In the genomic region with DNA sequence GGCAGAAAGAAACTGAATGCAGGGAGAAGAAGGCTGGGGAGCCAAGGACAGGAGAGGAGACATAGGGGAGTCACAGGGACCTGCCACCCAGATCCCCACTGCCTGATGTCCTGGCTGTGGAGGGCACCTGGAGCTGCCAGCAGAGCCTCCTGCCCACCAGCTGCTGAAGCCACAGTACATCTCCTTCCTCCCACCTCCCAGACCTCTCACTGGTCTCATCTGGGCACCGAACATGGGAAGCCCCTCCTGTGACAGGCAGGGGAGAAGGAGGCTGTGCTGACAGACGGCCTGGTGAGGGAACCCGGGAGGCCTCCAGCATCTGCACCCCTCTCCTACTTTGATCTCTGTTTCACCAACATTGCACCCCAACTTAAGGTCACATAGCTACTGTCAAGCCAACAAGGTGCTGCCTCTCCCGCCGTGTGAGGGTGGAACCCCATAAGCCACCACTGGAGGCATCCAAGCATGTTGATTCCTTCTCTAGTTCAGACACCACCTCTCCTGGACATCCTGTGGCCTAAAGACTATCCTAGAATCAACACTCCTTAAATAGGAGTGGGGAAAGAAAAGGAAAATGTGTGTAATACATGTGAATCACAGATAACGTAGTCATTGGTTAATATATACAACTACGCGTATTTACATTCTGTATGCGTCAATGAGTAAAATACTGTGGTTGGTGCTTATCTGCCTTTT, we compare ENCODE assay signal across 9 cellular contexts. TPM values are rescaled to one million over a fixed set of nuclear protein-coding genes. Genes with fewer than 3 reads are reported as not detected.
DNase-seq lines count a peak whose midpoint lies in the region; ATAC-seq and TF ChIP-seq lines count a peak whose summit lies in the region.
"Had no signal": no experiment of that assay in that cellular context is flagged by ENCODE, and none has a peak within 500 bp of the region (broad histone marks: within the 10 kb centered on the region; RNA-seq: fewer than 3 reads in every experiment).

No MANE protein-coding gene starts in this region.

- peaks cover 6% of the 10 kb centered on the region for H3K36me3 Mint-ChIP-seq in HFFc6 (ENCODE audit: low read depth)
- peaks cover 9% of the 10 kb centered on the region for H3K36me3 Mint-ChIP-seq in activated T-cell treated with anti-CD3 and anti-CD28 coated beads, Interleukin-2, amount 50 U/mL, for 4 hours (ENCODE audit: insufficient read depth)

- no peak for TF ChIP-seq RAD21 in liver (IDR thresholded peaks at IDR 0.05)

- POLR2A ChIA-PET in AG04450 (lab: Yijun Ruan, JAX), result interaction anchor here (3.2 kb wide), 1 partner anchor 22 kb away, joined by 13 read pairs; the partner anchor contains the start of gene CAPN10

- TF ChIP-seq CTCF in AG04450 (IDR thresholded peaks at IDR 0.05; ENCODE audit: low read depth, low read length), result peak; percentile 24; the same call in 1 of the 2 replicates
- TF ChIP-seq CTCF in HFFc6 (IDR thresholded peaks at IDR 0.05), result peak; percentile 28; the same call in 1 of the 2 replicates
- TF ChIP-seq CTCF in liver (IDR thresholded peaks at IDR 0.05; ENCODE audit: low read depth, low read length, missing input control), result no peak

- no peak for ATAC-seq in activated T-cell treated with anti-CD3 and anti-CD28 coated beads, Interleukin-2, amount 50 U/mL, for 4 hours
- no peak for ATAC-seq in GM19324 (IDR thresholded peaks at IDR 0.05; ENCODE audit: low FRiP score, unreplicated experiment)

- H3K9me3 ChIP-seq in AG04450 (ENCODE audit: control insufficient read depth, insufficient read depth, low read length) (no peaks in the 10 kb centered on the region; the same call in 1 of the 2 replicates), liver (ENCODE audit: control insufficient read depth in 4 of 4, low read length in 3 of 4) (no peaks in the 10 kb centered on the region)

- peaks cover 64% of the 10 kb centered on the region for H3K4me1 Mint-ChIP-seq in HFFc6 (ENCODE audit: low read depth)
- H3K4me1 Mint-ChIP-seq in activated T-cell treated with anti-CD3 and anti-CD28 coated beads, Interleukin-2, amount 50 U/mL, for 4 hours (ENCODE audit: low read depth), result peaks cover 72% of the 10 kb centered on the region

- H3K27ac ChIP-seq in AG04450 (ENCODE audit: low read depth, low read length) (peak overlapping the region; percentile 89), liver (ENCODE audit: low read depth in 1 of 2, low read length in 2 of 2) (peak overlapping the region; percentile 68 to 69)

- WGBS in liver, result 85% methylated on average over 9 of the region's 9 CpGs

- no peak for DNase-seq in AG04450 (ENCODE audit: low read depth, low spot score)
- DNase-seq in HFFc6, result peak; percentile 14
- DNase-seq in activated T-cell treated with anti-CD3 and anti-CD28 coated beads, Interleukin-2, amount 50 U/mL, for 4 hours, result peak; percentile 25
- no peak for DNase-seq in DMS114 treated with DMSO at 0.1 percent for 48 hours (lab: John Stamatoyannopoulos, UW; ENCODE audit: unreplicated experiment)
- no peak for DNase-seq in AG08395 (ENCODE audit: low spot score)
- no peak for DNase-seq in DMS79 treated with DMSO at 0.1 percent for 48 hours (lab: John Stamatoyannopoulos, UW)
- DNase-seq: NCI-H2029 treated with DMSO at 0.1 percent for 48 hours had no signal

- H3K36me3 ChIP-seq in liver (ENCODE audit: control insufficient read depth in 4 of 4, insufficient read depth in 3 of 4, low read depth in 1 of 4, low read length in 3 of 4), result no peaks in the 10 kb centered on the region

- H3K9ac ChIP-seq in liver (ENCODE audit: low read depth in 1 of 2, low read length in 2 of 2), result peak overlapping the region in 1 of 2 donors; percentile 20

- H3K27me3 ChIP-seq in AG04450 (ENCODE audit: control insufficient read depth, insufficient read depth, low read length) (no peaks in the 10 kb centered on the region), liver (ENCODE audit: control insufficient read depth in 4 of 4, insufficient read depth in 4 of 4, low read length in 3 of 4) (no peaks in the 10 kb centered on the region)

- CTCF ChIA-PET in AG04450 (lab: Charles Lee), result interaction anchor here (1.8 to 2.8 kb wide), 4 partner anchors 13 to 51 kb away, joined by 9 to 31 read pairs (median 20); partner anchors contain the start of gene CAPN10

- peaks cover 19 to 50% (median 37%) of the 10 kb centered on the region in 4 donors for H3K4me1 ChIP-seq in liver (ENCODE audit: control insufficient read depth in 4 of 4, insufficient read depth in 4 of 4, low read length in 3 of 4)

- H3K9me3 Mint-ChIP-seq in HFFc6, result no peaks in the 10 kb centered on the region
- no peaks in the 10 kb centered on the region for H3K9me3 Mint-ChIP-seq in activated T-cell treated with anti-CD3 and anti-CD28 coated beads, Interleukin-2, amount 50 U/mL, for 4 hours

- H3K27ac Mint-ChIP-seq in HFFc6, result no peak overlapping the region

- H3K4me3 Mint-ChIP-seq in HFFc6, result no peak overlapping the region
- peak overlapping the region; percentile 87 for H3K4me3 Mint-ChIP-seq in activated T-cell treated with anti-CD3 and anti-CD28 coated beads, Interleukin-2, amount 50 U/mL, for 4 hours

- no peak overlapping the region for H3K4me3 ChIP-seq in AG04450 (ENCODE audit: low read depth, low read length)
- no peak overlapping the region for H3K4me3 ChIP-seq in liver (ENCODE audit: low read depth in 1 of 3, low read length in 3 of 3)

- H3K27me3 Mint-ChIP-seq in HFFc6 (ENCODE audit: insufficient read depth), result peaks cover 2% of the 10 kb centered on the region; the same call in 1 of the 2 replicates
- H3K27me3 Mint-ChIP-seq in activated T-cell treated with anti-CD3 and anti-CD28 coated beads, Interleukin-2, amount 50 U/mL, for 4 hours (ENCODE audit: low read depth), result no peaks in the 10 kb centered on the region

TF ChIP-seq in liver, 16 proteins besides CTCF, POLR2A, EP300 and RAD21 (continues in another document):
- TF ChIP-seq ATF3 (IDR thresholded peaks at IDR 0.05) (no peak), TAF1 (conservative IDR thresholded peaks at IDR 0.05) (no peak), FOXA1 (IDR thresholded peaks at IDR 0.05) (no peak), RXRA (IDR thresholded peaks at IDR 0.05) (no peak), EGR1 (IDR thresholded peaks at IDR 0.05; ENCODE audit: low read depth in 2 of 2) (no peak), NR2F2 (IDR thresholded peaks at IDR 0.05) (no peak), SP1 (IDR thresholded peaks at IDR 0.05) (no peak), FOXA2 (IDR thresholded peaks at IDR 0.05) (no peak), HNF4G (IDR thresholded peaks at IDR 0.05) (no peak), YY1 (IDR thresholded peaks at IDR 0.05) (no peak), GABPA (IDR thresholded peaks at IDR 0.05 in 1 of 2, conservative IDR thresholded peaks at IDR 0.05 in 1 of 2) (no peak), JUND (IDR thresholded peaks at IDR 0.05) (no peak)
- TF ChIP-seq, protein P1, sequence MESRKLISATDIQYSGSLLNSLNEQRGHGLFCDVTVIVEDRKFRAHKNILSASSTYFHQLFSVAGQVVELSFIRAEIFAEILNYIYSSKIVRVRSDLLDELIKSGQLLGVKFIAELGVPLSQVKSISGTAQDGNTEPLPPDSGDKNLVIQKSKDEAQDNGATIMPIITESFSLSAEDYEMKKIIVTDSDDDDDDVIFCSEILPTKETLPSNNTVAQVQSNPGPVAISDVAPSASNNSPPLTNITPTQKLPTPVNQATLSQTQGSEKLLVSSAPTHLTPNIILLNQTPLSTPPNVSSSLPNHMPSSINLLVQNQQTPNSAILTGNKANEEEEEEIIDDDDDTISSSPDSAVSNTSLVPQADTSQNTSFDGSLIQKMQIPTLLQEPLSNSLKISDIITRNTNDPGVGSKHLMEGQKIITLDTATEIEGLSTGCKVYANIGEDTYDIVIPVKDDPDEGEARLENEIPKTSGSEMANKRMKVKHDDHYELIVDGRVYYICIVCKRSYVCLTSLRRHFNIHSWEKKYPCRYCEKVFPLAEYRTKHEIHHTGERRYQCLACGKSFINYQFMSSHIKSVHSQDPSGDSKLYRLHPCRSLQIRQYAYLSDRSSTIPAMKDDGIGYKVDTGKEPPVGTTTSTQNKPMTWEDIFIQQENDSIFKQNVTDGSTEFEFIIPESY (IDR thresholded peaks at IDR 0.05), result no peak
- TF ChIP-seq, protein P2, sequence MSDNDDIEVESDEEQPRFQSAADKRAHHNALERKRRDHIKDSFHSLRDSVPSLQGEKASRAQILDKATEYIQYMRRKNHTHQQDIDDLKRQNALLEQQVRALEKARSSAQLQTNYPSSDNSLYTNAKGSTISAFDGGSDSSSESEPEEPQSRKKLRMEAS (IDR thresholded peaks at IDR 0.05), result no peak

RNA-seq across cellular contexts. Expression of gene RNPEPL1, which starts 3.6 kb away (rescaled TPM):
- polyA plus RNA-seq in AG04450 (2011; rRNA removed), result 7.2 and 15.0 TPM in 2 replicates
- 12.7 and 23.8 TPM in 2 replicates for polyA minus RNA-seq in AG04450 (2011; rRNA and poly(A)+ RNA removed)
- total RNA-seq in HFFc6 (2021; fragmentation: NEBNext Ultra II Directional; extraction: Animal tissue kit (Norgen Biotek cat#: 25700)), result 10 to 100 TPM; 36.9 to 48.5 (median 43.3) TPM
- total RNA-seq in activated T-cell treated with anti-CD3 and anti-CD28 coated beads, Interleukin-2, amount 50 U/mL, for 4 hours, result 10 to 100 TPM; 40.9 to 46.0 (median 42.9) TPM
- 10 to 100 TPM; 26.1 to 32.8 TPM for total RNA-seq in liver
- 10 to 100 TPM; 24.8 to 43.9 TPM for polyA plus RNA-seq in liver

RNA-seq across cellular contexts. Expression of gene DUSP28, which starts 4.6 kb away (rescaled TPM):
- 4.4 and 6.1 TPM in 2 replicates for polyA plus RNA-seq in AG04450 (2011; rRNA removed)
- 1.1 TPM in 2 replicates for polyA minus RNA-seq in AG04450 (2011; rRNA and poly(A)+ RNA removed)
- 1 to 10 TPM; 3.1 to 5.0 (median 4.3) TPM for total RNA-seq in HFFc6 (2021; fragmentation: NEBNext Ultra II Directional; extraction: Animal tissue kit (Norgen Biotek cat#: 25700))
- 1 to 10 TPM; 5.7 to 6.1 (median 5.9) TPM for total RNA-seq in activated T-cell treated with anti-CD3 and anti-CD28 coated beads, Interleukin-2, amount 50 U/mL, for 4 hours
- 1 to 10 TPM; 1.9 to 3.5 TPM for total RNA-seq in liver
- 1 to 10 TPM; 2.4 to 4.1 TPM for polyA plus RNA-seq in liver

RNA-seq across cellular contexts. Expression of gene ANKMY1, which starts 6.9 kb away (rescaled TPM):
- 2.9 and 3.1 TPM in 2 replicates for polyA plus RNA-seq in AG04450 (2011; rRNA removed)
- polyA minus RNA-seq in AG04450 (2011; rRNA and poly(A)+ RNA removed), result 7.2 and 8.8 TPM in 2 replicates
- total RNA-seq in HFFc6 (2021; fragmentation: NEBNext Ultra II Directional; extraction: Animal tissue kit (Norgen Biotek cat#: 25700)), result 1 to 10 TPM; 4.4 to 5.6 (median 5.2) TPM
- total RNA-seq in activated T-cell treated with anti-CD3 and anti-CD28 coated beads, Interleukin-2, amount 50 U/mL, for 4 hours, result 10 to 100 TPM; 15.7 to 17.2 (median 15.8) TPM
- 10 to 100 TPM in 1 of 2 donors, 1 to 10 TPM in 1; 5.4 to 12.8 TPM for total RNA-seq in liver
- polyA plus RNA-seq in liver, result 1 to 10 TPM; 2.5 to 3.0 TPM

RNA-seq across cellular contexts. Expression of gene CAPN10, which starts 21.8 kb away (rescaled TPM):
- polyA plus RNA-seq in AG04450 (2011; rRNA removed) (5.6 and 7.5 TPM in 2 replicates), liver (1 to 10 TPM; 4.8 to 7.6 TPM)
- 8.2 and 9.1 TPM in 2 replicates for polyA minus RNA-seq in AG04450 (2011; rRNA and poly(A)+ RNA removed)
- 10 to 100 TPM; 13.9 to 20.5 (median 15.0) TPM for total RNA-seq in HFFc6 (2021; fragmentation: NEBNext Ultra II Directional; extraction: Animal tissue kit (Norgen Biotek cat#: 25700))
- 10 to 100 TPM; 38.2 to 43.4 (median 41.1) TPM for total RNA-seq in activated T-cell treated with anti-CD3 and anti-CD28 coated beads, Interleukin-2, amount 50 U/mL, for 4 hours
- total RNA-seq in liver, result 10 to 100 TPM in 1 of 2 donors, 1 to 10 TPM in 1; 5.3 to 11.3 TPM

Comparison
In these comparisons a context has a peak if more than half of its experiments do, and no peak if none do; other contexts are left out.
1. DNase-seq: peak in HFFc6 (single experiment) and activated T-cell treated with anti-CD3 and anti-CD28 coated beads, Interleukin-2, amount 50 U/mL, for 4 hours (single experiment); none in AG04450 (single experiment), DMS114 treated with DMSO at 0.1 percent for 48 hours (single experiment), AG08395 (single experiment) and DMS79 treated with DMSO at 0.1 percent for 48 hours (single experiment).